12 cellular contexts compared by ENCODE assay signal in genomic region chr22:46012182-46012880, GRCh38. TPM values are rescaled to one million over a fixed set of nuclear protein-coding genes. Genes with fewer than 3 reads are reported as not detected.
DNase-seq lines count a peak whose midpoint lies in the region; ATAC-seq, FAIRE-seq and TF ChIP-seq lines count a peak whose summit lies in the region.
"Had no signal": no experiment of that assay in that cellular context is flagged by ENCODE, and none has a peak within 500 bp of the region (broad histone marks: within the 10 kb centered on the region; RNA-seq: fewer than 3 reads in every experiment).

No MANE protein-coding gene starts in this region.

- TF ChIP-seq POLR2A in breast epithelium (IDR thresholded peaks at IDR 0.05) = no peak

- peaks cover 8% of the 10 kb centered on the region for H3K36me3 Mint-ChIP-seq in MCF 10A (ENCODE audit: insufficient read depth, unreplicated experiment)
- H3K36me3 Mint-ChIP-seq: activated CD4-positive, alpha-beta memory T cell treated with anti-CD3 and anti-CD28 coated beads for 36 hours had no signal

- H3K4me3 Mint-ChIP-seq in MCF 10A (ENCODE audit: unreplicated experiment) = no peak overlapping the region

- H3K9me3 ChIP-seq in breast epithelium = peaks cover 0 to 5% of the 10 kb centered on the region in 2 donors
- H3K9me3 ChIP-seq in pancreas = no peaks in the 10 kb centered on the region
- H3K9me3 ChIP-seq in effector memory CD4-positive, alpha-beta T cell (ENCODE audit: control insufficient read depth, low read length) = no peaks in the 10 kb centered on the region

- H3K4me3 ChIP-seq in breast epithelium (no peak overlapping the region), pancreas (no peak overlapping the region)
- no peak overlapping the region for H3K4me3 ChIP-seq in effector memory CD4-positive, alpha-beta T cell (ENCODE audit: insufficient read depth, low read depth, low read length, poor library complexity, severe bottlenecking)

- no TSS peak for BruUV-seq in MCF 10A (replicated peaks; lab: Mats Ljungman, UMichigan)

- H3K27me3 ChIP-seq in breast epithelium (no peaks in the 10 kb centered on the region), pancreas (no peaks in the 10 kb centered on the region)
- no peaks in the 10 kb centered on the region for H3K27me3 ChIP-seq in effector memory CD4-positive, alpha-beta T cell (replicated peaks; ENCODE audit: control insufficient read depth, insufficient read depth, low read length, poor library complexity, severe bottlenecking)

- intact Hi-C loops in breast epithelium (cut with DNase I; ENCODE audit: low total_unique reads) (no loop called here), MCF 10A (cut with micrococcal nuclease) (no loop called here), cardiac septum (cut with DNase I) (loop anchor here (5.0 kb wide), 1 partner anchor 60 kb away; no protein-coding TSS in a partner anchor), pancreas (cut with DNase I) (loop anchor here in 1 of 3 donors (10.0 kb wide), 1 partner anchor 322 kb away; the partner anchor contains the start of gene TRMU)

- CTCF ChIA-PET in MCF 10A (lab: Yijun Ruan, JAX) = interaction anchor here (0.6 to 3.9 kb wide), 14 partner anchors 14 to 530 kb away, joined by 3 to 19 read pairs (median 5); no protein-coding TSS in a partner anchor

- H3K9me3 Mint-ChIP-seq in MCF 10A (ENCODE audit: unreplicated experiment) = no peaks in the 10 kb centered on the region

- H3K4me1 ChIP-seq in breast epithelium (peaks cover 10 to 19% of the 10 kb centered on the region in 2 donors), pancreas (peaks cover 0 to 29% (median 10%) of the 10 kb centered on the region in 3 donors)
- H3K4me1 ChIP-seq in effector memory CD4-positive, alpha-beta T cell (ENCODE audit: control insufficient read depth, insufficient read depth, low read length, poor library complexity, severe bottlenecking) = no peaks in the 10 kb centered on the region

- H3K36me3 ChIP-seq in breast epithelium (no peaks in the 10 kb centered on the region), pancreas (no peaks in the 10 kb centered on the region)
- H3K36me3 ChIP-seq in effector memory CD4-positive, alpha-beta T cell (ENCODE audit: control insufficient read depth, insufficient read depth, low read length) = no peaks in the 10 kb centered on the region

- no peak for FAIRE-seq in pancreas (lab: Jason Lieb, UNC)

- H3K27me3 Mint-ChIP-seq in MCF 10A (ENCODE audit: insufficient read depth, unreplicated experiment) = no peaks in the 10 kb centered on the region
- H3K27me3 Mint-ChIP-seq: activated CD4-positive, alpha-beta memory T cell treated with anti-CD3 and anti-CD28 coated beads for 36 hours had no signal

- POLR2A ChIA-PET in MCF 10A (lab: Yijun Ruan, JAX) = interaction anchor here (0.8 to 14.6 kb wide), 11 partner anchors 16 to 94 kb away, joined by 4 to 533 read pairs (median 22); no protein-coding TSS in a partner anchor

- H3K27ac ChIP-seq in breast epithelium (peak overlapping the region; percentile 98 to 99), pancreas (peak overlapping the region; percentile 84 to 99 (median 94))
- H3K27ac ChIP-seq in effector memory CD4-positive, alpha-beta T cell (ENCODE audit: insufficient read depth, low read length, poor library complexity, severe bottlenecking) = no peak overlapping the region

- H3K27ac Mint-ChIP-seq in MCF 10A (ENCODE audit: low read depth, unreplicated experiment) = no peak overlapping the region
- H3K27ac Mint-ChIP-seq: activated CD4-positive, alpha-beta memory T cell treated with anti-CD3 and anti-CD28 coated beads for 36 hours had no signal

- ATAC-seq in pancreas (no peak), HG02973 (IDR thresholded peaks at IDR 0.05; ENCODE audit: unreplicated experiment) (no peak)
- ATAC-seq: PC-3 had no signal

- peaks cover 16% of the 10 kb centered on the region for H3K4me1 Mint-ChIP-seq in MCF 10A (ENCODE audit: insufficient read depth, unreplicated experiment)

- no peak for DNase-seq in breast epithelium (ENCODE audit: low spot score in 2 of 2)
- DNase-seq in MCF 10A (ENCODE audit: unreplicated experiment) = no peak
- peak; percentile 39 for DNase-seq in cardiac septum (ENCODE audit: low spot score)
- peak in 3 of 6 donors; percentile 52 to 83 (median 65) for DNase-seq in pancreas
- no peak for DNase-seq in superior temporal gyrus (ENCODE audit: extremely low spot score)
- DNase-seq in effector memory CD4-positive, alpha-beta T cell = no peak
- DNase-seq in DMS53 treated with DMSO at 0.1 percent for 48 hours (lab: John Stamatoyannopoulos, UW; ENCODE audit: unreplicated experiment) = no peak
- DNase-seq: activated CD4-positive, alpha-beta memory T cell treated with anti-CD3 and anti-CD28 coated beads for 36 hours; amniotic stem cell; NCI-H1048; PC-3 had no signal

- no peak for TF ChIP-seq CTCF in breast epithelium (IDR thresholded peaks at IDR 0.05)
- TF ChIP-seq CTCF in MCF 10A (IDR thresholded peaks at IDR 0.05; ENCODE audit: unreplicated experiment) = no peak
- no peak for TF ChIP-seq CTCF in pancreas (IDR thresholded peaks at IDR 0.05)

- 87 to 88% methylated on average over 12 to 13 of the region's 13 CpGs for WGBS in pancreas, 2 donors

RNA-seq across cellular contexts. Expression of gene WNT7B, which starts 35.4 kb away (rescaled TPM):
- total RNA-seq in breast epithelium (1 to 10 TPM in 2 of 3 donors, not detected in 1; 2.2 to 2.9 TPM), MCF 10A (2022) (0.28 and 0.39 TPM in 2 replicates), cardiac septum (not detected), pancreas (1 to 10 TPM in 1 of 6 donors, under 1 TPM in 5; 0.16 to 1.3 (median 0.62) TPM)
- polyA plus RNA-seq in pancreas = under 1 TPM; 0.66 to 0.95 TPM
- total RNA-seq: activated CD4-positive, alpha-beta memory T cell treated with anti-CD3 and anti-CD28 coated beads for 36 hours had no signal
